In genomic region chr22:40666151-40666848, GRCh38 we compare ENCODE assay signal across 17 cellular contexts. TPM values are rescaled to one million over a fixed set of nuclear protein-coding genes. Genes with fewer than 3 reads are reported as not detected.
DNase-seq lines count a peak whose midpoint lies in the region; ATAC-seq and TF ChIP-seq lines count a peak whose summit lies in the region.
"Had no signal": no experiment of that assay in that cellular context is flagged by ENCODE, and none has a peak within 500 bp of the region (broad histone marks: within the 10 kb centered on the region; RNA-seq: fewer than 3 reads in every experiment).

No MANE protein-coding gene starts in this region.

- no peaks in the 10 kb centered on the region for H3K36me3 ChIP-seq in ovary
- no peaks in the 10 kb centered on the region for H3K36me3 ChIP-seq in HAP-1 (replicated peaks)
- H3K36me3 ChIP-seq: BLaER1 had no signal

- DNase-seq in stimulated activated naive CD8-positive, alpha-beta T cell treated with anti-CD3 and anti-CD28 coated beads, Interleukin-15, amount 100 ng/mL, for 72 hours: no peak
- peak; percentile 80 for DNase-seq in fibroblast of peridontal ligament (ENCODE audit: extremely low read depth)
- DNase-seq in ovary: peak in 3 of 5 donors; percentile 43 to 75 (median 50)
- DNase-seq in AG08396 (ENCODE audit: low spot score): no peak
- DNase-seq in GM13976 (ENCODE audit: low spot score): no peak
- no peak for DNase-seq in HAP-1 (ENCODE audit: low spot score in 2 of 2)
- DNase-seq: activated CD8-positive, alpha-beta memory T cell treated with anti-CD3 and anti-CD28 coated beads, Interleukin-2, amount 50 U/mL, for 48 hours; GF-D8; NCI-H2171; stimulated activated CD4-positive, alpha-beta T cell treated with anti-CD3 and anti-CD28 coated beads, Interleukin-2, amount 100 ng/mL, for 48 hours; T1000 had no signal

- intact Hi-C loops in ovary (cut with DNase I): no loop called here

- no peaks in the 10 kb centered on the region for H3K36me3 Mint-ChIP-seq in stimulated activated naive CD8-positive, alpha-beta T cell treated with anti-CD3 and anti-CD28 coated beads, Interleukin-15, Interleukin-2, amounts not matched to agents 100 ng/mL and 50 ng/mL, for 24 hours (ENCODE audit: low read depth)

- H3K4me1 Mint-ChIP-seq in stimulated activated naive CD8-positive, alpha-beta T cell treated with anti-CD3 and anti-CD28 coated beads, Interleukin-15, Interleukin-2, amounts not matched to agents 100 ng/mL and 50 ng/mL, for 24 hours (ENCODE audit: low read depth): peaks cover 21% of the 10 kb centered on the region
- peaks cover 24% of the 10 kb centered on the region for H3K4me1 Mint-ChIP-seq in stimulated activated naive CD8-positive, alpha-beta T cell treated with anti-CD3 and anti-CD28 coated beads, Interleukin-15, amount 100 ng/mL, for 72 hours

- H3K4me3 ChIP-seq in ovary (no peak overlapping the region), HAP-1 (no peak overlapping the region)
- H3K4me3 ChIP-seq: BLaER1, GM23338 had no signal

- H3K27ac ChIP-seq in ovary: peak overlapping the region in 1 of 2 donors; percentile 71
- H3K27ac ChIP-seq: BLaER1 had no signal

- H3K4me1 ChIP-seq in ovary (ENCODE audit: insufficient read depth) (peaks cover 6% of the 10 kb centered on the region), HAP-1 (peaks cover 4% of the 10 kb centered on the region)

- WGBS in ovary, 3 donors: 36 to 39% (median 37%) methylated on average over 7 of the region's 7 CpGs

- in situ Hi-C loops in GM13976 (cut with MboI; ENCODE audit: low sequenced_read_pairs, unreplicated experiment) (no loop called here), HAP-1 (cut with MboI; ENCODE audit: low sequenced_read_pairs) (no loop called here)

- TF ChIP-seq EP300 in ovary (IDR thresholded peaks at IDR 0.05): no peak

- H3K9me3 ChIP-seq in ovary (no peaks in the 10 kb centered on the region), HAP-1 (no peaks in the 10 kb centered on the region)
- H3K9me3 ChIP-seq: BLaER1 had no signal

- no peak for ATAC-seq in stimulated activated naive CD8-positive, alpha-beta T cell treated with anti-CD3 and anti-CD28 coated beads, Interleukin-15, amount 100 ng/mL, for 72 hours
- ATAC-seq in GM21423 (IDR thresholded peaks at IDR 0.05; ENCODE audit: unreplicated experiment): no peak
- ATAC-seq: GM23338, Panc1 had no signal

- H3K27me3 ChIP-seq in ovary: no peaks in the 10 kb centered on the region
- no peaks in the 10 kb centered on the region for H3K27me3 ChIP-seq in HAP-1 (ENCODE audit: low read depth)
- H3K27me3 ChIP-seq: BLaER1 had no signal

- no peak overlapping the region for H3K4me3 Mint-ChIP-seq in stimulated activated naive CD8-positive, alpha-beta T cell treated with anti-CD3 and anti-CD28 coated beads, Interleukin-15, Interleukin-2, amounts not matched to agents 100 ng/mL and 50 ng/mL, for 24 hours
- no peak overlapping the region for H3K4me3 Mint-ChIP-seq in stimulated activated naive CD8-positive, alpha-beta T cell treated with anti-CD3 and anti-CD28 coated beads, Interleukin-15, amount 100 ng/mL, for 72 hours
- H3K4me3 Mint-ChIP-seq: GM23338, neural crest cell had no signal

- TF ChIP-seq CTCF in ovary (IDR thresholded peaks at IDR 0.05): no peak
- TF ChIP-seq CTCF in GM13976 (IDR thresholded peaks at IDR 0.05; ENCODE audit: borderline replicate concordance, control extremely low read depth, extremely low read depth, insufficient read depth, missing control alignments): no peak

- TF ChIP-seq POLR2A in ovary (IDR thresholded peaks at IDR 0.05): no peak

- peaks cover 3% of the 10 kb centered on the region for H3K9me3 Mint-ChIP-seq in stimulated activated naive CD8-positive, alpha-beta T cell treated with anti-CD3 and anti-CD28 coated beads, Interleukin-15, Interleukin-2, amounts not matched to agents 100 ng/mL and 50 ng/mL, for 24 hours
- H3K9me3 Mint-ChIP-seq in stimulated activated naive CD8-positive, alpha-beta T cell treated with anti-CD3 and anti-CD28 coated beads, Interleukin-15, amount 100 ng/mL, for 72 hours: peaks cover 5 to 6% of the 10 kb centered on the region in 2 donors
- H3K9me3 Mint-ChIP-seq: GM23338, neural crest cell had no signal

- H3K27ac Mint-ChIP-seq in stimulated activated naive CD8-positive, alpha-beta T cell treated with anti-CD3 and anti-CD28 coated beads, Interleukin-15, Interleukin-2, amounts not matched to agents 100 ng/mL and 50 ng/mL, for 24 hours: peak overlapping the region; percentile 26
- H3K27ac Mint-ChIP-seq in stimulated activated naive CD8-positive, alpha-beta T cell treated with anti-CD3 and anti-CD28 coated beads, Interleukin-15, amount 100 ng/mL, for 72 hours: no peak overlapping the region
- H3K27ac Mint-ChIP-seq: GM23338 had no signal

- no peaks in the 10 kb centered on the region for H3K27me3 Mint-ChIP-seq in stimulated activated naive CD8-positive, alpha-beta T cell treated with anti-CD3 and anti-CD28 coated beads, Interleukin-15, Interleukin-2, amounts not matched to agents 100 ng/mL and 50 ng/mL, for 24 hours
- no peaks in the 10 kb centered on the region for H3K27me3 Mint-ChIP-seq in stimulated activated naive CD8-positive, alpha-beta T cell treated with anti-CD3 and anti-CD28 coated beads, Interleukin-15, amount 100 ng/mL, for 72 hours

RNA-seq across cellular contexts. Expression of gene MCHR1, which starts 13.0 kb away (rescaled TPM):
- total RNA-seq in ovary: 1 to 10 TPM; 1.4 to 5.3 (median 2.3) TPM
- 10 to 100 TPM in 1 of 2 donors, 1 to 10 TPM in 1; 5.3 to 18.1 TPM for polyA plus RNA-seq in ovary

RNA-seq across cellular contexts. Expression of gene MRTFA, which starts 29.8 kb away (rescaled TPM):
- total RNA-seq in ovary: 10 to 100 TPM; 41.6 to 59.7 (median 55.0) TPM
- 10 to 100 TPM; 15.4 to 29.8 TPM for polyA plus RNA-seq in ovary

Comparison
In these comparisons a context has a peak if more than half of its experiments do, and no peak if none do; other contexts are left out.
1. DNase-seq: peak in fibroblast of peridontal ligament (single experiment) and ovary (3 of 5); none in stimulated activated naive CD8-positive, alpha-beta T cell treated with anti-CD3 and anti-CD28 coated beads, Interleukin-15, amount 100 ng/mL, for 72 hours (0 of 2), AG08396 (single experiment), GM13976 (single experiment) and HAP-1 (0 of 2).